19 cellular contexts compared by ENCODE assay signal in the genomic region with DNA sequence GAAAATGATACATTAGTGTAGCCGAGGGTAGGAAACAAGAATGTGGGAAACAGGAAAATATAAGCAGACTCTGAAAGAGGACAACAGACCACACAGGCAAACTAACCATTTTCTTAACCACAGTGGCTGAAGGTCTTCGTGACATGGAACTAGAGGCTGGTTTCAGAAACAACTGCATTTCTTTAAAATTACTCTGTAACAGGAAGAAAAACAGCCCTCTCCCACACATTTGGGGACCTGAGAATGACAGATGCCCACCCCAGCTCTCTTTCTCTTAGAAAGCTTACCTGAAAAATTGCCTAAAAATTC. TPM values are rescaled to one million over a fixed set of nuclear protein-coding genes. Genes with fewer than 3 reads are reported as not detected.
DNase-seq lines count a peak whose midpoint lies in the region; ATAC-seq and TF ChIP-seq lines count a peak whose summit lies in the region.
"Had no signal": no experiment of that assay in that cellular context is flagged by ENCODE, and none has a peak within 500 bp of the region (broad histone marks: within the 10 kb centered on the region; RNA-seq: fewer than 3 reads in every experiment).

No MANE protein-coding gene starts in this region.

- H3K4me1 ChIP-seq in transverse colon (no peaks in the 10 kb centered on the region), gastroesophageal sphincter (no peaks in the 10 kb centered on the region)
- H3K4me1 ChIP-seq: A549, breast epithelium, upper lobe of right lung had no signal

- H3K36me3 ChIP-seq in GM06990 (ENCODE audit: control insufficient read depth, insufficient read depth, low read length): no peaks in the 10 kb centered on the region
- H3K36me3 ChIP-seq in transverse colon: no peaks in the 10 kb centered on the region
- H3K36me3 ChIP-seq in gastroesophageal sphincter: no peaks in the 10 kb centered on the region
- H3K36me3 ChIP-seq: breast epithelium, upper lobe of right lung had no signal

- no peaks in the 10 kb centered on the region for H3K27me3 ChIP-seq in GM06990 (replicated peaks; ENCODE audit: control insufficient read depth, insufficient read depth, low read length)
- H3K27me3 ChIP-seq in transverse colon: no peaks in the 10 kb centered on the region
- H3K27me3 ChIP-seq in gastroesophageal sphincter: no peaks in the 10 kb centered on the region
- H3K27me3 ChIP-seq: breast epithelium, upper lobe of right lung had no signal

- peaks cover 10 to 18% of the 10 kb centered on the region in 2 donors for H3K9me3 ChIP-seq in transverse colon
- peaks cover 0 to 19% (median 0%) of the 10 kb centered on the region in 3 donors for H3K9me3 ChIP-seq in gastroesophageal sphincter

- peak; percentile 24 for DNase-seq in GM06990 (ENCODE audit: extremely low read depth, insufficient read length)
- no peak for DNase-seq in transverse colon
- DNase-seq in H4 (ENCODE audit: low spot score): no peak
- no peak for DNase-seq in HuH-7.5 (ENCODE audit: low spot score)
- DNase-seq: activated CD4-positive, alpha-beta T cell treated with anti-CD3 and anti-CD28 coated beads, Interleukin-2, amount 50 U/mL, for 1 hour; activated gamma-delta T cell treated with Interleukin-2 at 50 U/mL for 16 hours; hypothalamus; NCI-H2081; occipital lobe; OCI-M1; stimulated activated CD4-positive, alpha-beta T cell treated with anti-CD3 and anti-CD28 coated beads, Interleukin-12 subunit alpha, Interleukin-12 subunit beta, amount 100 ng/mL, for 4 hours; upper lobe of right lung had no signal

- TF ChIP-seq CTCF in GM06990 (IDR thresholded peaks at IDR 0.05; ENCODE audit: insufficient read depth, low read length, poor library complexity, severe bottlenecking) (no peak), transverse colon (IDR thresholded peaks at IDR 0.05) (no peak), gastroesophageal sphincter (IDR thresholded peaks at IDR 0.05) (no peak)

- 47 to 85% methylated on average over 2 of the region's 2 CpGs for WGBS in transverse colon (ENCODE audit: low coverage in 1 of 2), 2 donors
- 68 to 81% methylated on average over 2 of the region's 2 CpGs for WGBS in gastroesophageal sphincter (ENCODE audit: low coverage in 1 of 2), 2 donors

- in situ Hi-C loops in transverse colon (cut with MboI; ENCODE audit: low pct_ligation_motif_present in 1 of 4, low pct_unique_long_range_greater_than_20kb in 1 of 4, low sequenced_read_pairs in 3 of 4): no loop called here

- peak overlapping the region; percentile 10; the same call in 1 of the 2 replicates for H3K4me3 ChIP-seq in GM06990 (replicated peaks; ENCODE audit: low read depth, low read length)
- no peak overlapping the region for H3K4me3 ChIP-seq in transverse colon
- no peak overlapping the region for H3K4me3 ChIP-seq in gastroesophageal sphincter
- H3K4me3 ChIP-seq: A549, breast epithelium, upper lobe of right lung had no signal

- H3K27ac ChIP-seq in transverse colon (no peak overlapping the region), gastroesophageal sphincter (no peak overlapping the region)
- H3K27ac ChIP-seq: A549, breast epithelium, upper lobe of right lung had no signal

- TF ChIP-seq POLR2A in transverse colon (IDR thresholded peaks at IDR 0.05) (no peak), gastroesophageal sphincter (IDR thresholded peaks at IDR 0.05) (no peak)

- ATAC-seq in GM19324 (IDR thresholded peaks at IDR 0.05; ENCODE audit: low FRiP score, unreplicated experiment) (peak; percentile 62), HG02642 (IDR thresholded peaks at IDR 0.05; ENCODE audit: poor library complexity, unreplicated experiment) (peak; percentile 67), HG03558 (IDR thresholded peaks at IDR 0.05; ENCODE audit: extremely low read depth, unreplicated experiment) (peak; percentile 66), gastroesophageal sphincter (no peak)
- ATAC-seq: A549, upper lobe of right lung had no signal

- intact Hi-C loops in transverse colon (cut with DNase I; ENCODE audit: low total_unique reads): no loop called here

- TF ChIP-seq EP300 in transverse colon (IDR thresholded peaks at IDR 0.05; ENCODE audit: low read depth) (no peak), gastroesophageal sphincter (IDR thresholded peaks at IDR 0.05) (no peak)

RNA-seq across cellular contexts. Expression of gene SLC25A52, which starts 13.8 kb away (rescaled TPM):
- total RNA-seq in transverse colon: under 1 TPM in 1 of 4 donors, not detected in 3; 0.64 TPM
- 0.29 TPM in 1 of 2 replicates, not detected in the other for total RNA-seq in H4 (2014; rRNA removed; shearing (Covaris generic))
- under 1 TPM in 1 of 4 donors, not detected in 3; 0.23 TPM for total RNA-seq in gastroesophageal sphincter
- total RNA-seq: lower leg skin, occipital lobe, upper lobe of right lung had no signal
